ENCODE assay signal across 32 cellular contexts in genomic region chr1:62946516-62946915, GRCh38.
"Had no signal": no experiment of that assay in that cellular context is flagged by ENCODE, and none has a peak within 500 bp of the region (broad histone marks: within the 10 kb centered on the region; RNA-seq: fewer than 3 reads in every experiment).

No MANE protein-coding gene starts in this region.

- H3K9me3 ChIP-seq: adrenal gland, ascending aorta, body of pancreas, breast epithelium had no signal

- H3K27ac ChIP-seq: adrenal gland, ascending aorta, body of pancreas, brain microvascular endothelial cell, breast epithelium, cardiac muscle cell had no signal

- H3K4me3 ChIP-seq: adrenal gland, ascending aorta, body of pancreas, breast epithelium, cardiac muscle cell had no signal

- DNase-seq: activated effector memory CD4-positive, alpha-beta T cell treated with anti-CD3 and anti-CD28 coated beads, Interleukin-2, amount 50 U/mL, for 16 hours; activated effector memory CD4-positive, alpha-beta T cell treated with Interleukin-2 at 50 U/mL for 16 hours; activated gamma-delta T cell; activated gamma-delta T cell treated with Interleukin-2 at 50 U/mL for 16 hours; activated naive CD4-positive, alpha-beta T cell; activated naive CD4-positive, alpha-beta T cell treated with anti-CD3 and anti-CD28 coated beads for 36 hours; activated naive CD4-positive, alpha-beta T cell treated with anti-CD3 and anti-CD28 coated beads, Interleukin-2, amount 10 ng/mL, durations not matched to agents 7 days and 5 days; activated naive CD4-positive, alpha-beta T cell treated with anti-CD3 and anti-CD28 coated beads, Interleukin-2, amount 50 U/mL, for 16 hours; activated naive CD4-positive, alpha-beta T cell treated with Interleukin-2 at 50 U/mL for 16 hours; activated naive CD8-positive, alpha-beta T cell treated with anti-CD3 and anti-CD28 coated beads for 36 hours; activated naive CD8-positive, alpha-beta T cell treated with anti-CD3 and anti-CD28 coated beads, Interleukin-2, amount 10 ng/mL, durations not matched to agents 7 days and 5 days; activated naive CD8-positive, alpha-beta T cell treated with anti-CD3 and anti-CD28 coated beads, Interleukin-2, amount 50 U/mL, for 24 hours; activated T-cell treated with anti-CD3 and anti-CD28 coated beads, Interleukin-2, amount 50 U/mL, for 1 hour; activated T-cell treated with anti-CD3 and anti-CD28 coated beads, Interleukin-2, amount 50 U/mL, for 24 hours; activated T-cell treated with anti-CD3 and anti-CD28 coated beads, Interleukin-2, amount 50 U/mL, for 4 hours; activated T-cell treated with anti-CD3 and anti-CD28 coated beads, Interleukin-2, amount 50 U/mL, for 48 hours; activated T-cell treated with anti-CD3 and anti-CD28 coated beads, Interleukin-2, amount 50 U/mL, for 72 hours; adrenal gland; amniotic stem cell; amygdala; anterior cingulate cortex; aorta; body of pancreas; brain microvascular endothelial cell; caudate nucleus; central memory CD4-positive, alpha-beta T cell; cerebellar nuclear complex had no signal

- H3K27me3 ChIP-seq: adrenal gland, ascending aorta, body of pancreas, brain microvascular endothelial cell had no signal

- H3K36me3 ChIP-seq: adrenal gland, ascending aorta, brain microvascular endothelial cell, breast epithelium, cardiac muscle cell had no signal

- H3K4me1 ChIP-seq: adrenal gland, ascending aorta, body of pancreas, breast epithelium had no signal

- FAIRE-seq: astrocyte, bronchial epithelial cell had no signal
